Comparison of ENCODE assay signal across 23 cellular contexts in the genomic region with DNA sequence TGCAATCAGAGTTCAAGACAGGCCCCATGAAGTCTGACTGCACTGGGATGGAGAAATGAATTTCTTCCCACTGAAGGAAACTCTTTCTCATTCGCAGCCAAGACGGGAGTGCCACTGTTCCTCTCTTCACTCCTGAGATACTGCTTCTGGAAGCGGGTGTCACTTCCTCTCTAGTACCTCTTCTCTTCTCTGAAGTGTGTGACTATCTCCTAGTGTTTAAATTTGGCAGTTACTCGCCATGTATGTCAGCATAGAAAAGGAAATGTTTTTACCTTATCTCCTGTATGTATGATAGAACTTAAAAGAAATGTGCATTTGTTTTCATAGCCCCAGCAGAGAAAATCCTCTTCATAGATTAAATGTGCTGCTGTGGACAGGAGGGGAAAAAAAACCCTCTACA.
"Had no signal": no experiment of that assay in that cellular context is flagged by ENCODE, and none has a peak within 500 bp of the region (broad histone marks: within the 10 kb centered on the region; RNA-seq: fewer than 3 reads in every experiment).

No MANE protein-coding gene starts in this region.

- ATAC-seq: left colon, lower lobe of right lung, mucosa of descending colon, right lobe of liver, upper lobe of right lung had no signal

- H3K4me3 Mint-ChIP-seq: activated CD4-positive, alpha-beta memory T cell treated with anti-CD3 and anti-CD28 coated beads for 36 hours; activated naive CD4-positive, alpha-beta T cell treated with anti-CD3 and anti-CD28 coated beads for 36 hours; activated naive CD8-positive, alpha-beta T cell treated with anti-CD3 and anti-CD28 coated beads, Interleukin-2, amount 10 ng/mL, durations not matched to agents 7 days and 5 days; nephron progenitor cell; stimulated activated naive CD8-positive, alpha-beta T cell treated with anti-CD3 and anti-CD28 coated beads, Interleukin-15, Interleukin-2, amounts not matched to agents 100 ng/mL and 50 ng/mL, for 24 hours had no signal

- H3K4me3 ChIP-seq: lower lobe of right lung, mucosa of descending colon, right lobe of liver, skin epidermis, thyroid gland, upper lobe of right lung had no signal

- H3K27ac ChIP-seq: lower lobe of right lung, right lobe of liver, skin epidermis, thyroid gland, upper lobe of right lung had no signal

- H3K27ac Mint-ChIP-seq: activated CD4-positive, alpha-beta memory T cell treated with anti-CD3 and anti-CD28 coated beads for 36 hours; activated naive CD4-positive, alpha-beta T cell treated with anti-CD3 and anti-CD28 coated beads for 36 hours; activated naive CD8-positive, alpha-beta T cell treated with anti-CD3 and anti-CD28 coated beads, Interleukin-2, amount 10 ng/mL, durations not matched to agents 7 days and 5 days; nephron progenitor cell; stimulated activated naive CD8-positive, alpha-beta T cell treated with anti-CD3 and anti-CD28 coated beads, Interleukin-15, Interleukin-2, amounts not matched to agents 100 ng/mL and 50 ng/mL, for 24 hours had no signal

- H3K27me3 Mint-ChIP-seq: activated CD4-positive, alpha-beta memory T cell treated with anti-CD3 and anti-CD28 coated beads for 36 hours; activated naive CD8-positive, alpha-beta T cell treated with anti-CD3 and anti-CD28 coated beads, Interleukin-2, amount 10 ng/mL, durations not matched to agents 7 days and 5 days; stimulated activated naive CD8-positive, alpha-beta T cell treated with anti-CD3 and anti-CD28 coated beads, Interleukin-15, Interleukin-2, amounts not matched to agents 100 ng/mL and 50 ng/mL, for 24 hours had no signal

- H3K4me1 ChIP-seq: lower lobe of right lung, right lobe of liver, upper lobe of right lung had no signal

- DNase-seq: activated CD4-positive, alpha-beta memory T cell treated with anti-CD3 and anti-CD28 coated beads for 36 hours; activated CD4-positive, alpha-beta T cell treated with anti-CD3 and anti-CD28 coated beads for 48 hours; activated naive CD4-positive, alpha-beta T cell treated with anti-CD3 and anti-CD28 coated beads for 36 hours; activated naive CD8-positive, alpha-beta T cell treated with anti-CD3 and anti-CD28 coated beads, Interleukin-2, amount 10 ng/mL, durations not matched to agents 7 days and 5 days; activated T-cell treated with anti-CD3 and anti-CD28 coated beads, Interleukin-2, amount 50 U/mL, for 48 hours; amygdala; cerebellar nuclear complex; cortex of kidney; foreskin fibroblast; left colon; lower lobe of right lung; mesendoderm; mucosa of descending colon; nephron progenitor cell; occipital lobe; right lobe of liver; stimulated activated CD4-positive, alpha-beta T cell treated with anti-CD3 and anti-CD28 coated beads, Interleukin-1b, Interleukin-23, amount 100 ng/mL, for 48 hours; substantia nigra; T-helper 9 cell; thyroid gland; upper lobe of right lung had no signal

- H3K27me3 ChIP-seq: right lobe of liver, thyroid gland, upper lobe of right lung had no signal

- H3K9me3 ChIP-seq: lower lobe of right lung, mucosa of descending colon, right lobe of liver, thyroid gland, upper lobe of right lung had no signal

- H3K9me3 Mint-ChIP-seq: activated CD4-positive, alpha-beta memory T cell treated with anti-CD3 and anti-CD28 coated beads for 36 hours; activated naive CD4-positive, alpha-beta T cell treated with anti-CD3 and anti-CD28 coated beads for 36 hours; activated naive CD8-positive, alpha-beta T cell treated with anti-CD3 and anti-CD28 coated beads, Interleukin-2, amount 10 ng/mL, durations not matched to agents 7 days and 5 days; nephron progenitor cell; stimulated activated naive CD8-positive, alpha-beta T cell treated with anti-CD3 and anti-CD28 coated beads, Interleukin-15, Interleukin-2, amounts not matched to agents 100 ng/mL and 50 ng/mL, for 24 hours had no signal
